15 cellular contexts compared by ENCODE assay signal in the genomic region with DNA sequence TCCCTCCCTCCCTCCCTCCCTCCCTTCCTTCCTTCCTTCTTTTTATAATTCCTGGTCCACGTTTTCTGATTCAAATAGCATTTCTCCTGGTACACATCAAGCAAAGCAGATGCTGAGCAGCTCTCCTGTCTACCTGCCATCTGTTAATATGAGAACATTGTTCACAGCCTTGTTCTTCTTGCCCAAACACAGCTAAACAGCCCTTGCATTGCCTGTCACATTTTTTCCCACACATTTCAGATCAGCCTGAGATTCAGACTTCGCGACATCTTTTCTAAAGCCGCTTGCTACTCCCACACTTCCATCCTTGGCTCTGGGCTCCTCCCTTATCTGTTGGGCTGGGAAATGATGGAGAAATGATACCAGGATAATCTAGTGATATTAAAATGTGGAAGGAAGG.
"Had no signal": no experiment of that assay in that cellular context is flagged by ENCODE, and none has a peak within 500 bp of the region (broad histone marks: within the 10 kb centered on the region; RNA-seq: fewer than 3 reads in every experiment).

No MANE protein-coding gene starts in this region.

- H3K27ac Mint-ChIP-seq: activated naive CD4-positive, alpha-beta T cell treated with anti-CD3 and anti-CD28 coated beads, Interleukin-2, amount 10 ng/mL, durations not matched to agents 7 days and 5 days; activated T-helper 2 cell treated with anti-CD3 and anti-CD28 coated beads, Interferon-gamma antibody, Interleukin-2, Interleukin-4, amounts not matched to agents 10 μg/mL and 5 μg/mL and 100 μg/mL, durations not matched to agents 14 hours and 24 hours and 36 hours; naive B cell; stimulated activated effector memory CD8-positive, alpha-beta T cell treated with anti-CD3 and anti-CD28 coated beads, Interleukin-12 subunit alpha, Interleukin-12 subunit beta, amount 100 ng/mL, for 72 hours had no signal

- H3K36me3 Mint-ChIP-seq: activated naive CD4-positive, alpha-beta T cell treated with anti-CD3 and anti-CD28 coated beads, Interleukin-2, amount 10 ng/mL, durations not matched to agents 7 days and 5 days; naive B cell; stimulated activated effector memory CD8-positive, alpha-beta T cell treated with anti-CD3 and anti-CD28 coated beads, Interleukin-12 subunit alpha, Interleukin-12 subunit beta, amount 100 ng/mL, for 72 hours had no signal

- H2AFZ ChIP-seq: hepatocyte, parathyroid adenoma had no signal

- H3K4me3 Mint-ChIP-seq: activated naive CD4-positive, alpha-beta T cell treated with anti-CD3 and anti-CD28 coated beads, Interleukin-2, amount 10 ng/mL, durations not matched to agents 7 days and 5 days; naive B cell; stimulated activated effector memory CD8-positive, alpha-beta T cell treated with anti-CD3 and anti-CD28 coated beads, Interleukin-12 subunit alpha, Interleukin-12 subunit beta, amount 100 ng/mL, for 72 hours had no signal

- DNase-seq: activated CD4-positive, alpha-beta T cell treated with anti-CD3 and anti-CD28 coated beads, Interleukin-2, amount 50 U/mL, for 48 hours; activated naive CD4-positive, alpha-beta T cell treated with anti-CD3 and anti-CD28 coated beads, Interleukin-2, amount 10 ng/mL, durations not matched to agents 7 days and 5 days; activated T-cell treated with anti-CD3 and anti-CD28 coated beads, Interleukin-2, amount 50 U/mL, for 1 hour; erythroblast; midbrain; naive B cell; retina; WERI-Rb-1 had no signal

- H3K4me3 ChIP-seq: ascending aorta, gastroesophageal sphincter, hepatocyte, vagina had no signal

- H3K27me3 Mint-ChIP-seq: activated naive CD4-positive, alpha-beta T cell treated with anti-CD3 and anti-CD28 coated beads, Interleukin-2, amount 10 ng/mL, durations not matched to agents 7 days and 5 days had no signal

- H3K9me3 ChIP-seq: ascending aorta, gastroesophageal sphincter, vagina had no signal

- H3K27me3 ChIP-seq: ascending aorta, gastroesophageal sphincter, hepatocyte, vagina had no signal

- H3K79me2 ChIP-seq: hepatocyte, parathyroid adenoma had no signal

- H3K4me1 Mint-ChIP-seq: activated naive CD4-positive, alpha-beta T cell treated with anti-CD3 and anti-CD28 coated beads, Interleukin-2, amount 10 ng/mL, durations not matched to agents 7 days and 5 days; naive B cell; stimulated activated effector memory CD8-positive, alpha-beta T cell treated with anti-CD3 and anti-CD28 coated beads, Interleukin-12 subunit alpha, Interleukin-12 subunit beta, amount 100 ng/mL, for 72 hours had no signal

- H3K9ac ChIP-seq: parathyroid adenoma had no signal

- H3K4me1 ChIP-seq: ascending aorta, parathyroid adenoma, vagina had no signal

- H3K4me2 ChIP-seq: hepatocyte had no signal

- H3K27ac ChIP-seq: ascending aorta, gastroesophageal sphincter, hepatocyte, parathyroid adenoma, vagina, WERI-Rb-1 had no signal

- H3K36me3 ChIP-seq: ascending aorta, gastroesophageal sphincter, vagina, WERI-Rb-1 had no signal
